In the genomic region with DNA sequence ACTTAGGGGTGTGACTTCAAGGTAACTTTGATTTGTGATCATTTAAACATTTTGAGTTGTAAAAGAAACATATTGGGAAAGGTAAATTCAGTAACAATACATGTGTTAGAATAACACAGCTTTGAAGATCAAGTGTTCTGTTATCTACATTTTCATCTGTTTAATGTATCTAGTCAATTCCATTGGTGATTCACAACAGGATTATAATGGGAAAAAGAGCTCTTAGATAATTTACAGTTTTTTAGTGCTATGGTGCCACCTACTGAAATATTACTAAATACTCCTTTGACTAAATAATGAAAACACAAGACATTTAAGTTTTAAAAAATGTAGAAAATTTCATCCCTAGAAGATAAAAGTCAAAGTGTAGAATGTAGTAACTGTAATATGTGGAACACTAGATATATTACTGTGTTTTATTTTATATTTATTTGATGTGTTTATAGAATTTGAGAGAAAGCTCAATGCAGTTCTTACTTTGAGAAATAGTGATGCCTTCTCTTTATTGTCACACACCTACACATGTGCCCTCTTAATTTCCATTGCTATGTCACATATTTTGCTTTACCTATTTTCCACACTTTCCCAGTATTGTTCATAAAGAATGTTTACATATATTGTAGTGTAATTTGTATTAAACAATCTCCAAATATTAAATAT, we compare ENCODE assay signal across 8 cellular contexts. TPM values are rescaled to one million over a fixed set of nuclear protein-coding genes. Genes with fewer than 3 reads are reported as not detected.
DNase-seq lines count a peak whose midpoint lies in the region; ATAC-seq lines count a peak whose summit lies in the region.

No MANE protein-coding gene starts in this region.

- peaks cover 0 to 27% of the 10 kb centered on the region in 2 donors for H3K36me3 Mint-ChIP-seq in activated naive CD4-positive, alpha-beta T cell treated with anti-CD3 and anti-CD28 coated beads, Interleukin-2, amount 50 U/mL, for 72 hours
- H3K36me3 Mint-ChIP-seq in memory B cell: peaks cover 16% of the 10 kb centered on the region

- H3K4me1 Mint-ChIP-seq in memory B cell: peaks cover 63% of the 10 kb centered on the region

- peak overlapping the region; percentile 29 for H3K4me3 Mint-ChIP-seq in memory B cell

- H3K9me3 Mint-ChIP-seq in activated naive CD4-positive, alpha-beta T cell treated with anti-CD3 and anti-CD28 coated beads, Interleukin-2, amount 50 U/mL, for 72 hours: no peaks in the 10 kb centered on the region
- H3K9me3 Mint-ChIP-seq in memory B cell: no peaks in the 10 kb centered on the region

- no peak for ATAC-seq in activated naive CD4-positive, alpha-beta T cell treated with anti-CD3 and anti-CD28 coated beads, Interleukin-2, amount 50 U/mL, for 72 hours
- ATAC-seq in memory B cell (ENCODE audit: low read depth) (no peak), HG03108 (IDR thresholded peaks at IDR 0.05; ENCODE audit: unreplicated experiment) (no peak), HG02798 (IDR thresholded peaks at IDR 0.05; ENCODE audit: poor library complexity, unreplicated experiment) (no peak), GM21360 (IDR thresholded peaks at IDR 0.05; ENCODE audit: unreplicated experiment) (no peak)

- DNase-seq in NCI-H2171 treated with DMSO at 0.1 percent for 48 hours (lab: John Stamatoyannopoulos, UW) (peak; percentile 52), NCI-H2171 (lab: John Stamatoyannopoulos, UW) (no peak), NCI-H1105 treated with DMSO at 0.1 percent for 48 hours (lab: John Stamatoyannopoulos, UW) (peak; percentile 71), memory B cell (ENCODE audit: low spot score in 2 of 2) (no peak)
- no peak for DNase-seq in activated naive CD4-positive, alpha-beta T cell treated with anti-CD3 and anti-CD28 coated beads, Interleukin-2, amount 50 U/mL, for 72 hours (ENCODE audit: low spot score in 2 of 2)

- peak overlapping the region; percentile 83 to 92 for H3K27ac Mint-ChIP-seq in activated naive CD4-positive, alpha-beta T cell treated with anti-CD3 and anti-CD28 coated beads, Interleukin-2, amount 50 U/mL, for 72 hours
- H3K27ac Mint-ChIP-seq in memory B cell: peak overlapping the region; percentile 81

- no peaks in the 10 kb centered on the region for H3K27me3 Mint-ChIP-seq in memory B cell

RNA-seq across cellular contexts. Expression of a gene that starts 47.4 kb away (rescaled TPM):
- 100 to 1,000 TPM; 433 to 644 TPM for total RNA-seq in activated naive CD4-positive, alpha-beta T cell treated with anti-CD3 and anti-CD28 coated beads, Interleukin-2, amount 50 U/mL, for 72 hours

Comparison
In these comparisons a context has a peak if more than half of its experiments do, and no peak if none do; other contexts are left out.
1. DNase-seq: peak in NCI-H2171 treated with DMSO at 0.1 percent for 48 hours (single experiment) and NCI-H1105 treated with DMSO at 0.1 percent for 48 hours (single experiment); none in NCI-H2171 (single experiment), activated naive CD4-positive, alpha-beta T cell treated with anti-CD3 and anti-CD28 coated beads, Interleukin-2, amount 50 U/mL, for 72 hours (0 of 2) and memory B cell (0 of 2).